1 cellular context compared by ENCODE assay signal in genomic region chr11:69449320-69450063, GRCh38.
A peak's percentile ranks its signal among the peaks of the same experiment; 100 is the strongest.
TF ChIP-seq lines count a peak whose summit lies in the region.

No MANE protein-coding gene starts in this region.

TF ChIP-seq in K562, 482 proteins besides CTCF, POLR2A, EP300 and RAD21 (continued from another document and continues in another):
- no peak for TF ChIP-seq CUX1 (CRISPR knock-in tag; IDR thresholded peaks at IDR 0.05)
- TF ChIP-seq TGIF2 (CRISPR knock-in tag; IDR thresholded peaks at IDR 0.05) = no peak
- peak; percentile 93 for TF ChIP-seq CCNT2 (IDR thresholded peaks at IDR 0.05; ENCODE audit: borderline replicate concordance, extremely low read depth, insufficient read length, low read depth, low read length)
- TF ChIP-seq DACH1 (IDR thresholded peaks at IDR 0.05; ENCODE audit: partially characterized antibody) = peak; percentile 40
- no peak for TF ChIP-seq KLF13 (tag; IDR thresholded peaks at IDR 0.05; ENCODE audit: borderline replicate concordance, low read depth)
- no peak for TF ChIP-seq GTF3C2 (IDR thresholded peaks at IDR 0.05; ENCODE audit: borderline replicate concordance, extremely low read depth, insufficient read length)
- TF ChIP-seq MXD1 (CRISPR knock-in tag; IDR thresholded peaks at IDR 0.05; ENCODE audit: borderline replicate concordance, poor library complexity, severe bottlenecking) = no peak
- TF ChIP-seq ZNF707 (CRISPR knock-in tag; conservative IDR thresholded peaks at IDR 0.05) = no peak
- no peak for TF ChIP-seq MTF1 (CRISPR knock-in tag; IDR thresholded peaks at IDR 0.05; ENCODE audit: borderline replicate concordance)
- no peak for TF ChIP-seq ZNF318 (IDR thresholded peaks at IDR 0.05; ENCODE audit: borderline replicate concordance in 1 of 2, low read depth in 1 of 2)
- TF ChIP-seq BRD4 (IDR thresholded peaks at IDR 0.05) = no peak; the same call in 1 of the 2 replicates
- no peak for TF ChIP-seq CHCHD3 (CRISPR knock-in tag; IDR thresholded peaks at IDR 0.05)
- TF ChIP-seq THAP12 (CRISPR knock-in tag; IDR thresholded peaks at IDR 0.05) = 0 out of 2 replicates have a peak, but pooled peaks have one; percentile 24
- no peak for TF ChIP-seq ZNF239 (CRISPR knock-in tag; IDR thresholded peaks at IDR 0.05)
- no peak for TF ChIP-seq CBX5 (IDR thresholded peaks at IDR 0.05; ENCODE audit: borderline replicate concordance, low read depth)
- no peak for TF ChIP-seq MCM7 (IDR thresholded peaks at IDR 0.05)
- TF ChIP-seq NKRF (IDR thresholded peaks at IDR 0.05; ENCODE audit: borderline replicate concordance) = no peak
- no peak for TF ChIP-seq NR0B1 (IDR thresholded peaks at IDR 0.05; ENCODE audit: partially characterized antibody)
- TF ChIP-seq ZNF431 (CRISPR knock-in tag; IDR thresholded peaks at IDR 0.05) = no peak
- TF ChIP-seq TFAM (CRISPR knock-in tag; conservative IDR thresholded peaks at IDR 0.05) = no peak
- no peak for TF ChIP-seq ZNF280A (IDR thresholded peaks at IDR 0.05; ENCODE audit: low read depth, partially characterized antibody)
- no peak for TF ChIP-seq ZNF384 (IDR thresholded peaks at IDR 0.05; ENCODE audit: low read depth, low read length)
- TF ChIP-seq NCOA4 (IDR thresholded peaks at IDR 0.05; ENCODE audit: partially characterized antibody) = no peak
- TF ChIP-seq SMC3 (conservative IDR thresholded peaks at IDR 0.05; ENCODE audit: insufficient read depth, low read depth, low read length) = no peak
- TF ChIP-seq ZBTB43 (CRISPR knock-in tag; IDR thresholded peaks at IDR 0.05) = no peak
- TF ChIP-seq ERF (CRISPR knock-in tag; IDR thresholded peaks at IDR 0.05) = 0 out of 2 replicates have a peak, but pooled peaks have one; percentile 5
- TF ChIP-seq CAMTA2 (CRISPR knock-in tag; conservative IDR thresholded peaks at IDR 0.05) = no peak
